ENCODE assay signal across 25 cellular contexts in the genomic region with DNA sequence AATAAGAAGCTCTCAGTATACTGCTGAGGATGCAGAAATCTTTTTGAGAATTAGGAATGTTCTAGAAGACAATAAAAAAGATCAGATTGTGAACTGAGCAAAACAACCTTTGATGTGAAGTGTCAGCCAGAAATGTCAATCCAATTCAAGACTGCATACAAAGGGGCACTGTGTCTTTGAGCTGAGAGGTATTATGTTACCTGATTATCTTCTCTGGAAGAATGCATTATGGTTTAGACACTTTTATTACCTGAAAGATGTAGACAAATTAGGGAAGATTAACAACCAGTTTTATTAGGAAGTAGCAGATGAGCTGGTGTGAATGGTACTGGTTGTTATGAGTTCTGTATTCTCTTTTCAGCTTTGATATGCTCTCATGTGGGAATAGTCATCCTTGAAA.
"Had no signal": no experiment of that assay in that cellular context is flagged by ENCODE, and none has a peak within 500 bp of the region (broad histone marks: within the 10 kb centered on the region; RNA-seq: fewer than 3 reads in every experiment).

No MANE protein-coding gene starts in this region.

- H3K4me2 ChIP-seq: neural progenitor cell had no signal

- FAIRE-seq: astrocyte had no signal

- H3K27ac ChIP-seq: left ventricle myocardium inferior, neural progenitor cell, right lobe of liver, skin epidermis, tibial nerve had no signal

- H3K27me3 ChIP-seq: neural progenitor cell, right lobe of liver, tibial nerve had no signal

- H3K9me3 ChIP-seq: right lobe of liver had no signal

- H3K4me3 ChIP-seq: left ventricle myocardium inferior, neural progenitor cell, right lobe of liver, skin epidermis, tibial nerve had no signal

- H3K9ac ChIP-seq: neural progenitor cell had no signal

- ATAC-seq: activated CD4-positive, alpha-beta T cell treated with anti-CD3 and anti-CD28 coated beads for 36 hours; activated T-cell treated with anti-CD3 and anti-CD28 coated beads, Interleukin-2, amount 50 U/mL, for 4 hours; esophagus mucosa; naive thymus-derived CD4-positive, alpha-beta T cell; right lobe of liver; stimulated activated effector memory CD8-positive, alpha-beta T cell treated with anti-CD3 and anti-CD28 coated beads, Interleukin-12 subunit alpha, Interleukin-12 subunit beta, amount 100 ng/mL, for 72 hours; stimulated activated naive CD8-positive, alpha-beta T cell treated with anti-CD3 and anti-CD28 coated beads, Interleukin-15, amount 100 ng/mL, for 72 hours had no signal

- H2AFZ ChIP-seq: neural progenitor cell had no signal

- H3K4me1 ChIP-seq: neural progenitor cell, right lobe of liver had no signal

- DNase-seq: activated B cell treated with CpG ODN at 0.5 μM for 24 hours; activated CD4-positive, alpha-beta T cell treated with anti-CD3 and anti-CD28 coated beads for 36 hours; activated CD4-positive, alpha-beta T cell treated with anti-CD3 and anti-CD28 coated beads, Interleukin-2, amount 50 U/mL, for 4 hours; activated CD8-positive, alpha-beta memory T cell treated with anti-CD3 and anti-CD28 coated beads for 24 hours; activated CD8-positive, alpha-beta memory T cell treated with anti-CD3 and anti-CD28 coated beads, Interleukin-2, amount 50 U/mL, for 48 hours; activated naive CD4-positive, alpha-beta T cell; activated naive CD8-positive, alpha-beta T cell treated with anti-CD3 and anti-CD28 coated beads for 36 hours; activated T-cell treated with anti-CD3 and anti-CD28 coated beads, Interleukin-2, amount 50 U/mL, for 4 hours; central memory CD4-positive, alpha-beta T cell; dermis blood vessel endothelial cell; effector CD8-positive, alpha-beta T cell; foreskin melanocyte; immature natural killer cell; left ventricle myocardium inferior; naive thymus-derived CD4-positive, alpha-beta T cell; posterior cingulate gyrus; right lobe of liver; stimulated activated CD4-positive, alpha-beta T cell treated with anti-CD3 and anti-CD28 coated beads, Interleukin-1b, Interleukin-23, amount 100 ng/mL, for 48 hours; stimulated activated naive CD8-positive, alpha-beta T cell treated with anti-CD3 and anti-CD28 coated beads, Interleukin-15, amount 100 ng/mL, for 72 hours had no signal

- H3K36me3 ChIP-seq: neural progenitor cell, right lobe of liver, tibial nerve had no signal
